Comparison of ENCODE assay signal across 12 cellular contexts in genomic region chr11:72716291-72716690, GRCh38. TPM values are rescaled to one million over a fixed set of nuclear protein-coding genes. Genes with fewer than 3 reads are reported as not detected.
A peak's percentile ranks its signal among the peaks of the same experiment; 100 is the strongest.
DNase-seq lines count a peak whose midpoint lies in the region; ATAC-seq, FAIRE-seq and TF ChIP-seq lines count a peak whose summit lies in the region.
"Had no signal": no experiment of that assay in that cellular context is flagged by ENCODE, and none has a peak within 500 bp of the region (broad histone marks: within the 10 kb centered on the region; RNA-seq: fewer than 3 reads in every experiment).

No MANE protein-coding gene starts in this region.

- no peaks in the 10 kb centered on the region for H3K27me3 Mint-ChIP-seq in natural killer cell (ENCODE audit: low read depth in 2 of 2)
- H3K27me3 Mint-ChIP-seq in natural killer cell treated with Interleukin-12 subunit alpha and Interleukin-12 subunit beta and Interleukin-15 and Interleukin-18, amount 100 ng/mL, for 72 hours, result no peaks in the 10 kb centered on the region
- no peaks in the 10 kb centered on the region for H3K27me3 Mint-ChIP-seq in WTC11 (ENCODE audit: low read depth)
- H3K27me3 Mint-ChIP-seq: stimulated activated naive B cell treated with anti-CD40 and anti-IgM and Interleukin-4, amounts not matched to agents 10 μg/mL and 1 μg/mL and 100 μg/mL, for 72 hours had no signal

- ATAC-seq in natural killer cell (no peak), WTC11 (no peak), HG03565 (IDR thresholded peaks at IDR 0.05; ENCODE audit: unreplicated experiment) (no peak)
- ATAC-seq in natural killer cell treated with Interleukin-12 subunit alpha and Interleukin-12 subunit beta and Interleukin-15 and Interleukin-18, amount 100 ng/mL, for 72 hours, result no peak
- ATAC-seq: stimulated activated naive B cell treated with anti-CD40 and anti-IgM and Interleukin-4, amounts not matched to agents 10 μg/mL and 1 μg/mL and 100 μg/mL, for 72 hours had no signal

- H3K4me1 ChIP-seq in kidney (ENCODE audit: control insufficient read depth in 1 of 2, insufficient read depth in 1 of 2, low read depth in 1 of 2, low read length in 2 of 2), result peaks cover 7 to 38% of the 10 kb centered on the region in 2 donors
- H3K4me1 ChIP-seq: HAP-1 had no signal

- intact Hi-C loops in natural killer cell (cut with micrococcal nuclease), result no loop called here
- intact Hi-C loops in kidney (cut with DNase I), result no loop called here

- H3K27ac Mint-ChIP-seq in natural killer cell (peak overlapping the region; percentile 75 to 94), WTC11 (peak overlapping the region; percentile 36; the same call in 1 of the 2 replicates)
- H3K27ac Mint-ChIP-seq in natural killer cell treated with Interleukin-12 subunit alpha and Interleukin-12 subunit beta and Interleukin-15 and Interleukin-18, amount 100 ng/mL, for 72 hours, result no peak overlapping the region

- H3K4me1 Mint-ChIP-seq in natural killer cell (peaks cover 61 to 74% of the 10 kb centered on the region in 2 donors), WTC11 (peaks cover 5% of the 10 kb centered on the region)
- peaks cover 49 to 60% of the 10 kb centered on the region in 2 donors for H3K4me1 Mint-ChIP-seq in natural killer cell treated with Interleukin-12 subunit alpha and Interleukin-12 subunit beta and Interleukin-15 and Interleukin-18, amount 100 ng/mL, for 72 hours (ENCODE audit: low read depth in 2 of 2)

- CTCF ChIA-PET in WTC11 (lab: Charles Lee), result interaction anchor here (1.6 to 1.9 kb wide), 2 partner anchors 9 to 245 kb away, joined by 7 to 8 read pairs; no protein-coding TSS in a partner anchor

- H3K4me3 ChIP-seq in kidney (ENCODE audit: low read length in 2 of 2), result no peak overlapping the region
- H3K4me3 ChIP-seq: adrenal gland, HAP-1 had no signal

- POLR2A ChIA-PET in WTC11 (lab: Charles Lee), result interaction anchor here (0.8 to 0.9 kb wide), 3 partner anchors 29 to 63 kb away, joined by 3 to 5 read pairs (median 4); no protein-coding TSS in a partner anchor

- TF ChIP-seq CTCF in natural killer cell (IDR thresholded peaks at IDR 0.05) (no peak), WTC11 (IDR thresholded peaks at IDR 0.05) (no peak), kidney (IDR thresholded peaks at IDR 0.05; ENCODE audit: borderline replicate concordance, extremely low read depth, insufficient read depth) (no peak)

- no peaks in the 10 kb centered on the region for H3K9me3 ChIP-seq in kidney (ENCODE audit: control insufficient read depth in 1 of 2, low read length in 2 of 2)
- H3K9me3 ChIP-seq: adrenal gland, HAP-1 had no signal

- no peak for FAIRE-seq in kidney (lab: Jason Lieb, UNC)

- H3K9me3 Mint-ChIP-seq in natural killer cell (no peaks in the 10 kb centered on the region), WTC11 (no peaks in the 10 kb centered on the region)
- H3K9me3 Mint-ChIP-seq in natural killer cell treated with Interleukin-12 subunit alpha and Interleukin-12 subunit beta and Interleukin-15 and Interleukin-18, amount 100 ng/mL, for 72 hours, result no peaks in the 10 kb centered on the region
- H3K9me3 Mint-ChIP-seq: stimulated activated naive B cell treated with anti-CD40 and anti-IgM and Interleukin-4, amounts not matched to agents 10 μg/mL and 1 μg/mL and 100 μg/mL, for 72 hours had no signal

- no peak overlapping the region for H3K27ac ChIP-seq in kidney (ENCODE audit: low read depth in 2 of 2, low read length in 2 of 2)

- H3K36me3 ChIP-seq in kidney (ENCODE audit: control insufficient read depth in 1 of 2, insufficient read depth in 2 of 2, low read length in 2 of 2), result peaks cover under 1 to 5% of the 10 kb centered on the region in 2 donors

- no peaks in the 10 kb centered on the region for H3K36me3 Mint-ChIP-seq in natural killer cell
- no peaks in the 10 kb centered on the region for H3K36me3 Mint-ChIP-seq in natural killer cell treated with Interleukin-12 subunit alpha and Interleukin-12 subunit beta and Interleukin-15 and Interleukin-18, amount 100 ng/mL, for 72 hours
- H3K36me3 Mint-ChIP-seq in WTC11, result peaks cover under 1% of the 10 kb centered on the region; the same call in 1 of the 2 replicates

- no peak for DNase-seq in natural killer cell
- DNase-seq in natural killer cell treated with Interleukin-12 subunit alpha and Interleukin-12 subunit beta and Interleukin-15 and Interleukin-18, amount 100 ng/mL, for 72 hours (ENCODE audit: low spot score), result no peak
- DNase-seq in WTC11 (ENCODE audit: low spot score), result no peak
- peak; percentile 35 for DNase-seq in kidney
- DNase-seq in stimulated activated CD4-positive, alpha-beta T cell treated with anti-CD3 and anti-CD28 coated beads, Interleukin-1b, Interleukin-23, amount 100 ng/mL, for 48 hours, result no peak
- no peak for DNase-seq in central memory CD4-positive, alpha-beta T cell
- no peak for DNase-seq in kidney tubule cell (ENCODE audit: low spot score)
- DNase-seq: NK-92 treated with Interleukin-12 subunit alpha and Interleukin-12 subunit beta, amount 100 ng/mL, for 24 hours; stimulated activated naive B cell treated with anti-CD40 and anti-IgM and Interleukin-4, amounts not matched to agents 10 μg/mL and 1 μg/mL and 100 μg/mL, for 72 hours had no signal

- no peak overlapping the region for H3K9ac ChIP-seq in kidney (ENCODE audit: low read length in 2 of 2)

- no peak overlapping the region for H3K4me3 Mint-ChIP-seq in natural killer cell
- no peak overlapping the region for H3K4me3 Mint-ChIP-seq in natural killer cell treated with Interleukin-12 subunit alpha and Interleukin-12 subunit beta and Interleukin-15 and Interleukin-18, amount 100 ng/mL, for 72 hours
- no peak overlapping the region for H3K4me3 Mint-ChIP-seq in WTC11
- H3K4me3 Mint-ChIP-seq: stimulated activated naive B cell treated with anti-CD40 and anti-IgM and Interleukin-4, amounts not matched to agents 10 μg/mL and 1 μg/mL and 100 μg/mL, for 72 hours had no signal

TF ChIP-seq in WTC11, 78 proteins besides CTCF, POLR2A, EP300 and RAD21 (continues in another document):
- TF ChIP-seq SOX15 (CRISPR knock-in tag; IDR thresholded peaks at IDR 0.05) (no peak), ZNF425 (CRISPR knock-in tag; conservative IDR thresholded peaks at IDR 0.05) (no peak), HMGXB4 (CRISPR knock-in tag; IDR thresholded peaks at IDR 0.05) (no peak), TCF7 (CRISPR knock-in tag; IDR thresholded peaks at IDR 0.05; ENCODE audit: low read depth) (no peak), TP53 (CRISPR knock-in tag; IDR thresholded peaks at IDR 0.05) (no peak), NFATC4 (CRISPR knock-in tag; IDR thresholded peaks at IDR 0.05) (no peak), HMGA2 (CRISPR knock-in tag; IDR thresholded peaks at IDR 0.05) (no peak), KAT7 (CRISPR knock-in tag; IDR thresholded peaks at IDR 0.05; ENCODE audit: borderline replicate concordance) (no peak), ZSCAN18 (CRISPR knock-in tag; IDR thresholded peaks at IDR 0.05) (no peak)

RNA-seq across cellular contexts. Expression of gene ARAP1, which starts 35.9 kb away (rescaled TPM):
- total RNA-seq in natural killer cell (100 to 1,000 TPM; 293 to 327 (median 296) TPM), WTC11 (2021) (76.4 to 98.8 TPM (median 78.3 TPM) in 3 replicates), kidney (80.8 TPM)
- total RNA-seq in natural killer cell treated with Interleukin-12 subunit alpha and Interleukin-12 subunit beta and Interleukin-15 and Interleukin-18, amount 100 ng/mL, for 72 hours, result 100 to 1,000 TPM; 206 to 220 TPM
- polyA plus RNA-seq in kidney (ENCODE audit: insufficient read depth, low read depth, low replicate concordance), result 58.2 TPM

RNA-seq across cellular contexts. Expression of gene PDE2A, which starts 42.1 kb away (rescaled TPM):
- total RNA-seq in natural killer cell (10 to 100 TPM in 1 of 3 donors, 1 to 10 TPM in 2; 8.7 to 11.9 (median 9.0) TPM), WTC11 (2021) (3.7 to 5.0 TPM (median 4.9 TPM) in 3 replicates), kidney (42.0 TPM)
- total RNA-seq in natural killer cell treated with Interleukin-12 subunit alpha and Interleukin-12 subunit beta and Interleukin-15 and Interleukin-18, amount 100 ng/mL, for 72 hours, result 1 to 10 TPM; 2.5 to 7.7 TPM
- polyA plus RNA-seq in kidney (ENCODE audit: insufficient read depth, low read depth, low replicate concordance), result 12.6 TPM

Comparison
In these comparisons a context has a peak if more than half of its experiments do, and no peak if none do; other contexts are left out.
1. H3K27ac Mint-ChIP-seq: peak in natural killer cell (2 of 2) and WTC11 (single experiment); none in natural killer cell treated with Interleukin-12 subunit alpha and Interleukin-12 subunit beta and Interleukin-15 and Interleukin-18, amount 100 ng/mL, for 72 hours (0 of 2).